ENCODE assay signal across 1 cellular context in genomic region chr6:1267790-1268762, GRCh38.
A peak's percentile ranks its signal among the peaks of the same experiment; 100 is the strongest.
TF ChIP-seq lines count a peak whose summit lies in the region.

No MANE protein-coding gene starts in this region.

TF ChIP-seq in liver, 16 proteins besides CTCF, POLR2A, EP300 and RAD21 (continued from another document):
- TF ChIP-seq ZBTB33 (IDR thresholded peaks at IDR 0.05) (no peak), HNF4A (conservative IDR thresholded peaks at IDR 0.05) (peak; percentile 10 to 33)
